8 cellular contexts compared by ENCODE assay signal in the genomic region with DNA sequence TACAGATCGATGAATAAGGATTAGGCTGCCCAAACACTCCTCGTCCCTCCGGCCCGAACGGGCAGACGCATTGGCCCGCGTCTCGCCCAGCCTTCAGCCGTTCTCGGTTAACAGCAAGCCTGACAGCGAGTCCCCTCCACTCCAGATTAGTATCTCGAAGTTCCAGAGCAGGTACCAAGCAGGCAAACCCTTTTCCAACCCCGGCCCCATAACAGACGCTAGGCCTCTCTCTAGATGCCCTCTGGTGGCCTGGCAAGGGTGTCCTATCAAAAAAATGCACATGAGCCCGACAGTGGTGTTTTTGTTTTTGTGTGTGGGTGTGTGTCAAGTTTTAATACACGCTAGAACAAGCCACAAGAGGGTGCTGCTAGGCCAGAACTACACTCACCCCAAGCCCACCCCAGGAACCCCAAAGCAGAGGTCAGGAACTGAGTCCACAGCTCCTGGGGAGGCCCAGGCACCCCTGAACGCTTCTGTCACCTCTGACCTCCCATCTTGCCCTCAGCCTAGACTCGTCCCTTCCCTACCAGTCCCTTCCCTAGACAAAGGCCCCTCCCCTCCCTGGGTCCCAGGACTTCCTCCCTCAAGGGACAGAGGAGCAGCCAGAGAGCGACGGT. TPM values are rescaled to one million over a fixed set of nuclear protein-coding genes. Genes with fewer than 3 reads are reported as not detected.
DNase-seq lines count a peak whose midpoint lies in the region; TF ChIP-seq lines count a peak whose summit lies in the region.

No MANE protein-coding gene starts in this region.

- no peaks in the 10 kb centered on the region for H3K27me3 Mint-ChIP-seq in H9 (ENCODE audit: low read depth)

- H3K56ac ChIP-seq in H9 (ENCODE audit: insufficient read length, low read depth, low read length), result no peak overlapping the region

- no peaks in the 10 kb centered on the region for H3K27me3 ChIP-seq in H9 (ENCODE audit: insufficient read depth, low read length)
- peaks cover 4% of the 10 kb centered on the region for H3K27me3 ChIP-seq in Loucy (ENCODE audit: insufficient read depth, low read length, poor library complexity, severe bottlenecking)
- no peaks in the 10 kb centered on the region for H3K27me3 ChIP-seq in right atrium auricular region
- no peaks in the 10 kb centered on the region for H3K27me3 ChIP-seq in rectal smooth muscle tissue (ENCODE audit: control insufficient read depth, insufficient read depth, low read length)

- no peaks in the 10 kb centered on the region for H3K9me3 ChIP-seq in H9 (ENCODE audit: control insufficient read depth, low read depth, low read length)
- no peaks in the 10 kb centered on the region for H3K9me3 ChIP-seq in Loucy (ENCODE audit: insufficient read depth, low read depth, low read length)
- no peaks in the 10 kb centered on the region for H3K9me3 ChIP-seq in right atrium auricular region

- H4K20me1 ChIP-seq in H9 (ENCODE audit: control insufficient read depth, insufficient read depth, insufficient read length), result no peaks in the 10 kb centered on the region
- peaks cover 36% of the 10 kb centered on the region for H4K20me1 ChIP-seq in Loucy (ENCODE audit: insufficient read depth, low read length, poor library complexity, severe bottlenecking)

- no peak overlapping the region for H4K91ac ChIP-seq in H9 (ENCODE audit: insufficient read length, low read depth, low read length)

- H3K4me3 ChIP-seq in Loucy (ENCODE audit: low read length, poor library complexity, severe bottlenecking), result peak overlapping the region; percentile 97
- H3K4me3 ChIP-seq in right atrium auricular region, result peak overlapping the region; percentile 72 to 97
- H3K4me3 ChIP-seq in rectal smooth muscle tissue (ENCODE audit: low read length), result peak overlapping the region; percentile 79

- H4K8ac ChIP-seq in H9 (replicated peaks; ENCODE audit: insufficient read length, low read depth, low read length), result no peak overlapping the region

- H3F3A ChIP-seq in Loucy (ENCODE audit: low read depth), result no peaks in the 10 kb centered on the region

- peak overlapping the region; percentile 96 to 98 for H3K4me3 Mint-ChIP-seq in H9

- H3K4me1 ChIP-seq in H9 (ENCODE audit: insufficient read depth, low read length) (peaks cover 5% of the 10 kb centered on the region; the same call in 1 of the 2 replicates), Loucy (ENCODE audit: insufficient read depth, low read length, poor library complexity, severe bottlenecking) (peaks cover 35% of the 10 kb centered on the region), right atrium auricular region (peaks cover 0 to 74% of the 10 kb centered on the region in 2 donors), rectal smooth muscle tissue (ENCODE audit: control insufficient read depth, insufficient read depth, low read length) (peaks cover 19% of the 10 kb centered on the region)

- H3K36me3 Mint-ChIP-seq in H9 (ENCODE audit: insufficient read depth in 1 of 3, low read depth in 3 of 3), result peaks cover 2 to 44% (median 35%) of the 10 kb centered on the region in 3 experiments; a peak in 6 of 7 replicates

- WGBS in H9 (ENCODE audit: extremely low coverage, insufficient read length, low lambda C conversion rate), result no CpG with 5 or more reads among the region's 21 CpGs

- H3K4me1 Mint-ChIP-seq in H9, result peaks cover 19 to 21% of the 10 kb centered on the region in 2 experiments

- no peak overlapping the region for H2BK12ac ChIP-seq in H9 (ENCODE audit: insufficient read length, low read depth, low read length)

- peaks cover 14% of the 10 kb centered on the region; the same call in 1 of the 2 replicates for H3K36me3 ChIP-seq in Loucy (ENCODE audit: insufficient read depth, low read length)
- H3K36me3 ChIP-seq in right atrium auricular region, result peaks cover 59% of the 10 kb centered on the region
- peaks cover 17% of the 10 kb centered on the region for H3K36me3 ChIP-seq in rectal smooth muscle tissue (ENCODE audit: control insufficient read depth, insufficient read depth, low read length)

- peaks cover 9% of the 10 kb centered on the region for H3K79me1 ChIP-seq in H9 (ENCODE audit: insufficient read depth, low read depth, low read length, poor library complexity, severe bottlenecking)

- no peak overlapping the region for H3K4ac ChIP-seq in H9 (ENCODE audit: low read depth, low read length)

- H3K79me2 ChIP-seq in H9 (ENCODE audit: insufficient read depth, low read length) (peaks cover 15% of the 10 kb centered on the region; the same call in 1 of the 2 replicates), Loucy (ENCODE audit: insufficient read depth, low read length) (peaks cover 43% of the 10 kb centered on the region)

- intact Hi-C loops in posterior vena cava (cut with DNase I), result loop anchor here in 1 of 2 donors (5.0 to 10.0 kb wide), 2 partner anchors 40 to 177 kb away; a partner anchor contains a TSS

- peak; percentile 65 for DNase-seq in GM04503 (ENCODE audit: low read depth)
- DNase-seq in H9, result peak; percentile 74
- DNase-seq in SK-N-DZ (ENCODE audit: low spot score), result peak; percentile 82
- peak in 49 of 56 donors; percentile 49 to 91 (median 77) for DNase-seq in amygdala (lab: John Stamatoyannopoulos, UW)
- peak; percentile 80 for DNase-seq in right atrium auricular region (ENCODE audit: low spot score)
- DNase-seq in posterior vena cava (ENCODE audit: low spot score), result no peak

- H3K9me3 Mint-ChIP-seq in H9, result no peaks in the 10 kb centered on the region

- no peak overlapping the region for H2BK120ac ChIP-seq in H9 (ENCODE audit: low read depth, low read length, poor library complexity, severe bottlenecking)

- no peak overlapping the region for H4K5ac ChIP-seq in H9 (ENCODE audit: insufficient read length, low read depth, low read length)

- H3K14ac ChIP-seq in H9 (ENCODE audit: insufficient read depth, low read length), result no peak overlapping the region

- no peak overlapping the region for H2BK15ac ChIP-seq in H9 (ENCODE audit: low read depth, low read length)

- H3K9me2 ChIP-seq in Loucy (replicated peaks; ENCODE audit: low read depth, low read length), result no peaks in the 10 kb centered on the region

- no peak overlapping the region for H2BK5ac ChIP-seq in H9 (ENCODE audit: insufficient read length, low read length)

- H3K4me2 ChIP-seq in H9 (ENCODE audit: insufficient read depth, insufficient read length, low read length), result peak overlapping the region; percentile 30
- peak overlapping the region; percentile 95 for H3K4me2 ChIP-seq in Loucy (ENCODE audit: low read depth, low read length, poor library complexity, severe bottlenecking)

- H3K18ac ChIP-seq in H9 (ENCODE audit: insufficient read length, low read depth, low read length), result no peak overlapping the region

- H3K23me2 ChIP-seq in H9 (ENCODE audit: insufficient read length, low read depth, low read length, poor library complexity, severe bottlenecking), result peaks cover 8% of the 10 kb centered on the region

- H2AK5ac ChIP-seq in H9 (ENCODE audit: insufficient read length, low read length), result no peak overlapping the region

- no peak overlapping the region for H2BK20ac ChIP-seq in H9 (ENCODE audit: low read depth, low read length, poor library complexity, severe bottlenecking)

- H3K23ac ChIP-seq in H9 (ENCODE audit: insufficient read length, low read depth, low read length), result no peak overlapping the region

- H3K27ac ChIP-seq in H9 (ENCODE audit: insufficient read length, low read depth, low read length), result no peak overlapping the region
- peak overlapping the region; percentile 99 for H3K27ac ChIP-seq in right atrium auricular region
- peak overlapping the region; percentile 96 for H3K27ac ChIP-seq in rectal smooth muscle tissue (ENCODE audit: low read depth, low read length)

- H2AFZ ChIP-seq in H9 (ENCODE audit: low read length) (no peak overlapping the region), Loucy (ENCODE audit: low read length) (peak overlapping the region; percentile 100)

- H3K27ac Mint-ChIP-seq in H9, result peak overlapping the region; percentile 96 to 100 (median 98)

- H3K9ac ChIP-seq in H9 (ENCODE audit: extremely low read depth, insufficient read length, low read length) (no peak overlapping the region), Loucy (ENCODE audit: low read depth, low read length, poor library complexity, severe bottlenecking) (peak overlapping the region; percentile 96), rectal smooth muscle tissue (ENCODE audit: low read length) (peak overlapping the region; percentile 85)

- no peak overlapping the region for H3T11ph ChIP-seq in H9 (ENCODE audit: low read length)

- TF ChIP-seq CTCF in H9 (conservative IDR thresholded peaks at IDR 0.05), result peak; percentile 67
- TF ChIP-seq CTCF in Loucy (conservative IDR thresholded peaks at IDR 0.05; ENCODE audit: low read length), result peak; percentile 92
- TF ChIP-seq CTCF in right atrium auricular region (IDR thresholded peaks at IDR 0.05), result peak; percentile 47 to 76

RNA-seq across cellular contexts. Expression of a gene that starts 0.7 kb away (rescaled TPM):
- total RNA-seq in H9 (2021), result 65.1 and 72.3 TPM in 2 replicates
- polyA plus RNA-seq in SK-N-DZ (2014; cell fraction: cytosol; rRNA removed), result 113 and 120 TPM in 2 replicates
- 108 and 147 TPM in 2 replicates for polyA plus RNA-seq in SK-N-DZ (2014; cell fraction: nucleus; rRNA removed)
- 10 to 100 TPM; 75.1 to 78.0 TPM for total RNA-seq in right atrium auricular region
- 10 to 100 TPM; 49.4 to 58.5 TPM for total RNA-seq in posterior vena cava

RNA-seq across cellular contexts. Expression of a gene that starts 8.9 kb away (rescaled TPM):
- total RNA-seq in H9 (2021) (62.2 and 63.0 TPM in 2 replicates), right atrium auricular region (100 to 1,000 TPM; 107 to 186 TPM), posterior vena cava (10 to 100 TPM; 33.1 to 47.4 TPM)
- 35.3 and 47.8 TPM in 2 replicates for polyA plus RNA-seq in SK-N-DZ (2014; cell fraction: cytosol; rRNA removed)
- polyA plus RNA-seq in SK-N-DZ (2014; cell fraction: nucleus; rRNA removed), result 35.5 and 37.7 TPM in 2 replicates

RNA-seq across cellular contexts. Expression of a gene that starts 37.4 kb away (rescaled TPM):
- total RNA-seq in H9 (2021), result 65.0 and 67.0 TPM in 2 replicates
- 25.6 and 28.8 TPM in 2 replicates for polyA plus RNA-seq in SK-N-DZ (2014; cell fraction: cytosol; rRNA removed)
- polyA plus RNA-seq in SK-N-DZ (2014; cell fraction: nucleus; rRNA removed), result 34.3 and 36.5 TPM in 2 replicates
- 10 to 100 TPM in 1 of 2 donors, 1 to 10 TPM in 1; 8.8 to 12.0 TPM for total RNA-seq in right atrium auricular region
- 10 to 100 TPM; 30.1 to 31.5 TPM for total RNA-seq in posterior vena cava
